In the genomic region with DNA sequence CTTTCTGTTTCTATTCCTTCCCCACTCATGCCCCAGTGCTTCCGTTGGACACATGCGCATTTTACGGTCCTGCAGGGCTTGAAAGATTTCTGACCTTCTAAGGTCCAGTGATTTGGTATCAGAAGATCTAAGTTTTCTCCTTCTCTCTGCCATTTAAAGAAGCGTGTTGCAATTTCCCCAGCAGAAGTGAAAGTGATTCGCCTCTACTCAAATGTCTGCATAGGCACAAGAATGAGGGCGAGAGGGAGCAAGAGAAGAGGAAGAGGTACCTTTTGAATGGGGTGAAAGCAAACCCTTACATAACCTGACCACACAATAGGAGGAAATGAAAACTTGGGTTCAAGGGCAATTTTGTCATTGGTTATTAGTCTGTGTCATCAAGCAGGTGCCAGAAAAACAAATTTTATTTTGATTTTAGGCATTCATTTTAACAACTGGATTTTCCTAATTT, we compare ENCODE assay signal across 8 cellular contexts. TPM values are rescaled to one million over a fixed set of nuclear protein-coding genes. Genes with fewer than 3 reads are reported as not detected.
DNase-seq lines count a peak whose midpoint lies in the region; ATAC-seq and TF ChIP-seq lines count a peak whose summit lies in the region.

No MANE protein-coding gene starts in this region.

- peak; percentile 82 for ATAC-seq in HG02973 (IDR thresholded peaks at IDR 0.05; ENCODE audit: unreplicated experiment)
- ATAC-seq in foreskin keratinocyte: no peak

- no peaks in the 10 kb centered on the region for H3K27me3 Mint-ChIP-seq in activated naive CD4-positive, alpha-beta T cell treated with anti-CD3 and anti-CD28 coated beads for 36 hours (ENCODE audit: low read depth)
- peaks cover 6% of the 10 kb centered on the region for H3K27me3 Mint-ChIP-seq in nephron progenitor cell (ENCODE audit: low read depth, poor library complexity)

- peak overlapping the region; percentile 97 for H3K27ac Mint-ChIP-seq in activated naive CD4-positive, alpha-beta T cell treated with anti-CD3 and anti-CD28 coated beads for 36 hours
- no peak overlapping the region for H3K27ac Mint-ChIP-seq in nephron progenitor cell

- peak overlapping the region; percentile 9 for H3K4me2 ChIP-seq in smooth muscle cell

- H3K27me3 ChIP-seq in SJSA1 (replicated peaks) (no peaks in the 10 kb centered on the region), smooth muscle cell (ENCODE audit: low read depth) (peaks cover 11% of the 10 kb centered on the region), foreskin keratinocyte (no peaks in the 10 kb centered on the region)

- H3K9ac ChIP-seq in smooth muscle cell (ENCODE audit: low read depth): no peak overlapping the region

- CTCF ChIA-PET in activated naive CD4-positive, alpha-beta T cell treated with anti-CD3 and anti-CD28 coated beads for 36 hours (lab: Charles Lee): interaction anchor here (0.9 to 1.3 kb wide), 4 partner anchors 10 to 389 kb away, joined by 3 to 8 read pairs (median 3); no protein-coding TSS in a partner anchor

- H3K36me3 Mint-ChIP-seq in activated naive CD4-positive, alpha-beta T cell treated with anti-CD3 and anti-CD28 coated beads for 36 hours (ENCODE audit: low read depth): no peaks in the 10 kb centered on the region
- H3K36me3 Mint-ChIP-seq in nephron progenitor cell (ENCODE audit: low read depth): no peaks in the 10 kb centered on the region

- peak; percentile 61 for DNase-seq in activated naive CD4-positive, alpha-beta T cell treated with anti-CD3 and anti-CD28 coated beads for 36 hours
- no peak for DNase-seq in activated naive CD4-positive, alpha-beta T cell treated with Interleukin-2 at 50 U/mL for 16 hours
- DNase-seq in SJSA1 (ENCODE audit: low read depth in 1 of 2, low spot score in 2 of 2): peak in 1 of 2 experiments; percentile 32
- peak; percentile 37 for DNase-seq in fibroblast of the aortic adventitia (ENCODE audit: low read depth)
- no peak for DNase-seq in smooth muscle cell (lab: John Stamatoyannopoulos, UW; ENCODE audit: unreplicated experiment)
- no peak for DNase-seq in foreskin keratinocyte
- no peak for DNase-seq in nephron progenitor cell

- H3K79me2 ChIP-seq in smooth muscle cell (ENCODE audit: low read depth): no peaks in the 10 kb centered on the region

- WGBS in smooth muscle cell (ENCODE audit: low lambda C conversion rate): 53% methylated on average over 6 of the region's 6 CpGs

- TF ChIP-seq CTCF in fibroblast of the aortic adventitia (IDR thresholded peaks at IDR 0.05; ENCODE audit: insufficient read depth, low read length): no peak
- no peak for TF ChIP-seq CTCF in smooth muscle cell (IDR thresholded peaks at IDR 0.05; ENCODE audit: borderline replicate concordance, insufficient read depth, poor library complexity, severe bottlenecking)
- no peak for TF ChIP-seq CTCF in foreskin keratinocyte (conservative IDR thresholded peaks at IDR 0.05)
- no peak for TF ChIP-seq CTCF in nephron progenitor cell (IDR thresholded peaks at IDR 0.05)

- peaks cover 68% of the 10 kb centered on the region for H3K4me1 Mint-ChIP-seq in activated naive CD4-positive, alpha-beta T cell treated with anti-CD3 and anti-CD28 coated beads for 36 hours (ENCODE audit: low read depth)
- peaks cover 54% of the 10 kb centered on the region for H3K4me1 Mint-ChIP-seq in nephron progenitor cell

- H3F3A ChIP-seq in smooth muscle cell (ENCODE audit: low read depth): no peaks in the 10 kb centered on the region

- H3K4me3 ChIP-seq in SJSA1: peak overlapping the region; percentile 12
- no peak overlapping the region for H3K4me3 ChIP-seq in fibroblast of the aortic adventitia (ENCODE audit: low read depth, low read length)
- H3K4me3 ChIP-seq in smooth muscle cell: no peak overlapping the region

- peak overlapping the region; percentile 83 for H3K4me3 Mint-ChIP-seq in activated naive CD4-positive, alpha-beta T cell treated with anti-CD3 and anti-CD28 coated beads for 36 hours
- H3K4me3 Mint-ChIP-seq in nephron progenitor cell: no peak overlapping the region

- H3K4me1 ChIP-seq in SJSA1 (replicated peaks): peaks cover 10% of the 10 kb centered on the region
- no peaks in the 10 kb centered on the region for H3K4me1 ChIP-seq in smooth muscle cell (ENCODE audit: low read depth)
- peaks cover 4% of the 10 kb centered on the region for H3K4me1 ChIP-seq in foreskin keratinocyte

- no peaks in the 10 kb centered on the region for H3K9me3 Mint-ChIP-seq in activated naive CD4-positive, alpha-beta T cell treated with anti-CD3 and anti-CD28 coated beads for 36 hours
- H3K9me3 Mint-ChIP-seq in nephron progenitor cell: no peaks in the 10 kb centered on the region

- H3K27ac ChIP-seq in SJSA1 (no peak overlapping the region), smooth muscle cell (ENCODE audit: low read depth) (no peak overlapping the region), foreskin keratinocyte (no peak overlapping the region)

- no peak overlapping the region for H2AFZ ChIP-seq in smooth muscle cell (ENCODE audit: low read depth)

- H3K9me3 ChIP-seq in SJSA1 (replicated peaks) (no peaks in the 10 kb centered on the region), smooth muscle cell (replicated peaks; ENCODE audit: low read depth) (no peaks in the 10 kb centered on the region)

- H3K36me3 ChIP-seq in SJSA1 (no peaks in the 10 kb centered on the region), smooth muscle cell (ENCODE audit: low read depth) (no peaks in the 10 kb centered on the region)

- no peaks in the 10 kb centered on the region for H4K20me1 ChIP-seq in smooth muscle cell (ENCODE audit: low read depth)

- intact Hi-C loops in activated naive CD4-positive, alpha-beta T cell treated with anti-CD3 and anti-CD28 coated beads for 36 hours (cut with micrococcal nuclease): loop anchor here (1.0 to 5.0 kb wide), 5 partner anchors 31 to 392 kb away; no protein-coding TSS in a partner anchor

RNA-seq across cellular contexts. Expression of a gene that starts 31.7 kb away (rescaled TPM):
- 10 to 100 TPM; 41.8 to 42.9 TPM for total RNA-seq in activated naive CD4-positive, alpha-beta T cell treated with anti-CD3 and anti-CD28 coated beads for 36 hours
- total RNA-seq in SJSA1 (2014; rRNA removed; shearing (Covaris generic)): 76.3 and 86.5 TPM in 2 replicates
- total RNA-seq in fibroblast of the aortic adventitia (ENCODE audit: low replicate concordance) (132 and 147 TPM in 2 replicates), smooth muscle cell (101 and 103 TPM in 2 replicates), foreskin keratinocyte (44.7 and 46.4 TPM in 2 replicates)
- polyA plus RNA-seq in smooth muscle cell (48.1 and 76.5 TPM in 2 replicates), foreskin keratinocyte (10.3 and 12.2 TPM in 2 replicates)

Comparison
In these comparisons a context has a peak if more than half of its experiments do, and no peak if none do; other contexts are left out.
1. DNase-seq: peak in activated naive CD4-positive, alpha-beta T cell treated with anti-CD3 and anti-CD28 coated beads for 36 hours (single experiment) and fibroblast of the aortic adventitia (single experiment); none in activated naive CD4-positive, alpha-beta T cell treated with Interleukin-2 at 50 U/mL for 16 hours (single experiment), smooth muscle cell (single experiment), foreskin keratinocyte (0 of 2) and nephron progenitor cell (single experiment).